Comparison of ENCODE assay signal across 20 cellular contexts in genomic region chr2:72894466-72894865, GRCh38. TPM values are rescaled to one million over a fixed set of nuclear protein-coding genes. Genes with fewer than 3 reads are reported as not detected.
A peak's percentile ranks its signal among the peaks of the same experiment; 100 is the strongest.
DNase-seq lines count a peak whose midpoint lies in the region; ATAC-seq, FAIRE-seq and TF ChIP-seq lines count a peak whose summit lies in the region.
"Had no signal": no experiment of that assay in that cellular context is flagged by ENCODE, and none has a peak within 500 bp of the region (broad histone marks: within the 10 kb centered on the region; RNA-seq: fewer than 3 reads in every experiment).

No MANE protein-coding gene starts in this region.

- H4K5ac ChIP-seq in IMR-90 (ENCODE audit: low read depth, low read length) = no peak overlapping the region

- POLR2A ChIA-PET in IMR-90 (lab: Charles Lee; ENCODE audit: unreplicated experiment) = no interaction called here

- H3K4me2 ChIP-seq in IMR-90 (ENCODE audit: low read depth, low read length) (no peak overlapping the region), neuronal stem cell (ENCODE audit: insufficient read depth, low read length, poor library complexity, severe bottlenecking) (no peak overlapping the region)

- H2BK12ac ChIP-seq in neuronal stem cell (ENCODE audit: low read length) = no peak overlapping the region

- H2BK20ac ChIP-seq in IMR-90 (ENCODE audit: low read depth, low read length) = no peak overlapping the region

- DNase-seq in GM12892 (ENCODE audit: insufficient read length) (no peak), IMR-90 (no peak), neuronal stem cell (ENCODE audit: low spot score) (no peak), T1000 (lab: John Stamatoyannopoulos, UW) (no peak), mucosa of gallbladder (ENCODE audit: low spot score) (no peak), middle frontal gyrus (ENCODE audit: extremely low spot score, low spot score) (no peak)
- DNase-seq: DND-41, HFFc6, NCI-H1105 treated with DMSO at 0.1 percent for 48 hours, NCI-H1694, NCI-H2081 treated with DMSO at 0.1 percent for 48 hours, NCI-H446 treated with DMSO at 0.1 percent for 48 hours, Right ventricle myocardium superior had no signal

- WGBS in IMR-90 (ENCODE audit: extremely low coverage in 2 of 2, insufficient read length in 1 of 2), 2 experiments = no CpG with 5 or more reads among the region's 9 CpGs
- no CpG with 5 or more reads among the region's 9 CpGs for WGBS in neuronal stem cell (ENCODE audit: extremely low coverage in 2 of 2, insufficient read length in 2 of 2, insufficient replicate concordance in 1 of 2), 2 donors

- H3K9me3 ChIP-seq in IMR-90 (ENCODE audit: control insufficient read depth, insufficient read depth, low read length) (no peaks in the 10 kb centered on the region), neuronal stem cell (replicated peaks in 1 of 2; ENCODE audit: control insufficient read depth in 2 of 2, insufficient read depth in 1 of 2, low read depth in 1 of 2, low read length in 2 of 2) (no peaks in the 10 kb centered on the region)

- H3K4me3 ChIP-seq in IMR-90 (ENCODE audit: insufficient read depth, low read depth, low read length) (no peak overlapping the region), neuronal stem cell (ENCODE audit: low read length in 2 of 2) (no peak overlapping the region)

- intact Hi-C loops in IMR-90 (cut with micrococcal nuclease) = no loop called here

- H3K4me1 ChIP-seq in IMR-90 (ENCODE audit: control insufficient read depth, insufficient read depth, low read length) (peaks cover 3% of the 10 kb centered on the region; the same call in 1 of the 2 replicates), neuronal stem cell (ENCODE audit: control insufficient read depth in 2 of 2, insufficient read depth in 1 of 2, low read depth in 1 of 2, low read length in 2 of 2) (peaks cover 0 to 35% of the 10 kb centered on the region in 2 donors)

- no peaks in the 10 kb centered on the region for H3K9me1 ChIP-seq in IMR-90 (ENCODE audit: insufficient read depth, low read length)

- H3K79me1 ChIP-seq in IMR-90 (ENCODE audit: low read depth in 1 of 2, low read length in 2 of 2) (no peaks in the 10 kb centered on the region), neuronal stem cell (ENCODE audit: low read depth, low read length) (no peaks in the 10 kb centered on the region)

- H2BK5ac ChIP-seq in IMR-90 (ENCODE audit: low read depth, low read length, poor library complexity, severe bottlenecking) (no peak overlapping the region), neuronal stem cell (ENCODE audit: low read length) (peak overlapping the region; percentile 88)

- no peak overlapping the region for H3K4ac ChIP-seq in IMR-90 (ENCODE audit: low read depth, low read length)
- no peak overlapping the region for H3K4ac ChIP-seq in neuronal stem cell (ENCODE audit: low read length)

- ATAC-seq in IMR-90 (ENCODE audit: low read depth) (no peak), esophagus mucosa (peak; percentile 76), GM21529 (IDR thresholded peaks at IDR 0.05; ENCODE audit: unreplicated experiment) (no peak)

- H3K27ac ChIP-seq in IMR-90 (ENCODE audit: insufficient read depth, low read length) = no peak overlapping the region
- no peak overlapping the region for H3K27ac ChIP-seq in neuronal stem cell (replicated peaks; ENCODE audit: low read length)
- H3K27ac ChIP-seq: C4-2B had no signal

- H3K18ac ChIP-seq in IMR-90 (ENCODE audit: low read depth, low read length) (no peak overlapping the region), neuronal stem cell (ENCODE audit: low read length) (peak overlapping the region; percentile 86)

- H4K8ac ChIP-seq in IMR-90 (ENCODE audit: low read depth in 2 of 2, low read length in 2 of 2) (no peak overlapping the region), neuronal stem cell (ENCODE audit: low read depth, low read length) (no peak overlapping the region)

- no peak overlapping the region for H3K9ac ChIP-seq in IMR-90 (ENCODE audit: low read depth, low read length)
- H3K9ac ChIP-seq in neuronal stem cell (ENCODE audit: low read depth, low read length, poor library complexity) = no peak overlapping the region

- H3K36me3 ChIP-seq in IMR-90 (ENCODE audit: control insufficient read depth, insufficient read depth, low read length) = no peaks in the 10 kb centered on the region; the same call in 1 of the 2 replicates
- no peaks in the 10 kb centered on the region for H3K36me3 ChIP-seq in neuronal stem cell (replicated peaks in 1 of 2; ENCODE audit: control insufficient read depth in 2 of 2, insufficient read depth in 2 of 2, low read length in 2 of 2)

- H4K91ac ChIP-seq in IMR-90 (ENCODE audit: insufficient read depth, low read depth, low read length) (no peak overlapping the region), neuronal stem cell (ENCODE audit: low read depth, low read length, poor library complexity) (no peak overlapping the region)

- peak overlapping the region; percentile 62 for H2AK9ac ChIP-seq in IMR-90 (replicated peaks; ENCODE audit: low read depth, low read length, poor library complexity)

- no peaks in the 10 kb centered on the region for H4K20me1 ChIP-seq in IMR-90 (ENCODE audit: insufficient read depth, low read length)

- H2BK120ac ChIP-seq in IMR-90 (ENCODE audit: low read depth, low read length) (no peak overlapping the region), neuronal stem cell (ENCODE audit: low read depth, low read length) (no peak overlapping the region)

- no peak for TF ChIP-seq CTCF in IMR-90 (conservative IDR thresholded peaks at IDR 0.05; ENCODE audit: low read depth, low read length)

- peak; percentile 63 for FAIRE-seq in GM12892 (lab: Jason Lieb, UNC)
- FAIRE-seq: G401.6, RCC 7860 had no signal

- no TSS peak for BruUV-seq in IMR-90 (replicated peaks; lab: Mats Ljungman, UMichigan)

- dilution Hi-C loops in IMR-90 (cut with HindIII; ENCODE audit: low sequenced_read_pairs, unreplicated experiment) = no loop called here

- no peak overlapping the region for H3K14ac ChIP-seq in IMR-90 (replicated peaks; ENCODE audit: low read depth, low read length)
- no peak overlapping the region for H3K14ac ChIP-seq in neuronal stem cell (ENCODE audit: low read length)

- in situ Hi-C loops in IMR-90 (cut with MboI; ENCODE audit: low sequenced_read_pairs) = loop anchor here (5.0 to 25.0 kb wide), 4 partner anchors 78 to 1357 kb away; partner anchors contain the start of gene SFXN5

- H2AFZ ChIP-seq in IMR-90 (replicated peaks; ENCODE audit: low read length, poor library complexity) (peak overlapping the region; percentile 40), neuronal stem cell (ENCODE audit: low read length) (no peak overlapping the region)

- TF ChIP-seq RAD21 in IMR-90 (IDR thresholded peaks at IDR 0.05; ENCODE audit: low read length) = no peak

- no peak overlapping the region for H2BK15ac ChIP-seq in IMR-90 (ENCODE audit: low read depth, low read length)
- peak overlapping the region; percentile 34 for H2BK15ac ChIP-seq in neuronal stem cell (ENCODE audit: low read length)

- H2AK5ac ChIP-seq in IMR-90 (ENCODE audit: low read depth, low read length) (no peak overlapping the region), neuronal stem cell (ENCODE audit: low read depth, low read length) (peak overlapping the region; percentile 14)

- H3K56ac ChIP-seq in IMR-90 (ENCODE audit: extremely low read depth, insufficient read depth, low read length) = no peak overlapping the region

- H3K27me3 ChIP-seq in IMR-90 (ENCODE audit: control insufficient read depth, insufficient read depth, low read length) (peaks cover 35% of the 10 kb centered on the region), neuronal stem cell (ENCODE audit: control insufficient read depth in 3 of 3, insufficient read depth in 3 of 3, low read depth in 1 of 3, low read length in 3 of 3) (peaks cover 0 to 50% (median 5%) of the 10 kb centered on the region in 3 experiments)

- H3K23ac ChIP-seq in IMR-90 (ENCODE audit: low read depth, low read length) = no peak overlapping the region
- H3K23ac ChIP-seq in neuronal stem cell (ENCODE audit: low read depth, low read length, poor library complexity) = no peak overlapping the region

- CTCF ChIA-PET in IMR-90 (lab: Yijun Ruan, JAX) = interaction anchor here (1.1 to 2.7 kb wide), 5 partner anchors 79 to 285 kb away, joined by 3 to 15 read pairs (median 6); no protein-coding TSS in a partner anchor

- TF ChIP-seq POLR2A in GM12892 (IDR thresholded peaks at IDR 0.05; ENCODE audit: low read depth, low read length) = no peak
- TF ChIP-seq POLR2A in IMR-90 (IDR thresholded peaks at IDR 0.05; ENCODE audit: low read depth, low read length) = no peak

TF ChIP-seq in IMR-90, 13 proteins besides CTCF, POLR2A, EP300 and RAD21 (continues in another document):
- no peak for TF ChIP-seq CHD1 (IDR thresholded peaks at IDR 0.05; ENCODE audit: low read depth, low read length)
- no peak for TF ChIP-seq MAZ (IDR thresholded peaks at IDR 0.05; ENCODE audit: borderline replicate concordance, low read depth, low read length)
- TF ChIP-seq BHLHE40 (IDR thresholded peaks at IDR 0.05; ENCODE audit: low read depth, low read length) = no peak
- TF ChIP-seq RCOR1 (IDR thresholded peaks at IDR 0.05; ENCODE audit: insufficient replicate concordance, low read length) = no peak
- no peak for TF ChIP-seq CEBPB (IDR thresholded peaks at IDR 0.05; ENCODE audit: low read depth, low read length)
- no peak for TF ChIP-seq MAFK (IDR thresholded peaks at IDR 0.05; ENCODE audit: low read depth, low read length)
- TF ChIP-seq FOS (IDR thresholded peaks at IDR 0.05; ENCODE audit: low read depth, low read length) = no peak

RNA-seq across cellular contexts. Expression of gene SPR, which starts 7.3 kb away (rescaled TPM):
- polyA plus RNA-seq in GM12892 (2012; ENCODE audit: missing spikeins) = 2.8 TPM
- total RNA-seq in IMR-90 (2012; rRNA removed) (15.8 and 17.4 TPM in 2 replicates), esophagus mucosa (16.1 TPM), mucosa of gallbladder (60.3 TPM)
- 14.3 and 14.9 TPM in 2 replicates for polyA plus RNA-seq in IMR-90 (2012; rRNA removed)
- 17.3 and 23.3 TPM in 2 replicates for polyA plus RNA-seq in IMR-90 (2012; cell fraction: cytosol; rRNA removed)
- polyA plus RNA-seq in IMR-90 (2012; cell fraction: nucleus; rRNA removed; ENCODE audit: low replicate concordance) = 4.1 and 5.8 TPM in 2 replicates
- 3.7 TPM for polyA plus RNA-seq in neuronal stem cell (2013, experiment 1 of 2)
- 4.0 TPM for polyA plus RNA-seq in neuronal stem cell (2013, experiment 2 of 2)

RNA-seq across cellular contexts. Expression of gene EMX1, which starts 22.9 kb away (rescaled TPM):
- polyA plus RNA-seq in GM12892 (2012; ENCODE audit: missing spikeins) = 0.66 TPM
- not detected in 2 replicates for total RNA-seq in IMR-90 (2012; rRNA removed)
- not detected in 2 replicates for polyA plus RNA-seq in IMR-90 (2012; rRNA removed)
- polyA plus RNA-seq in IMR-90 (2012; cell fraction: cytosol; rRNA removed) = not detected in 2 replicates
- polyA plus RNA-seq in IMR-90 (2012; cell fraction: nucleus; rRNA removed; ENCODE audit: low replicate concordance) = not detected in 2 replicates
- not detected for total RNA-seq in esophagus mucosa
- 29.5 TPM for polyA plus RNA-seq in neuronal stem cell (2013, experiment 1 of 2)
- 28.8 TPM for polyA plus RNA-seq in neuronal stem cell (2013, experiment 2 of 2)
- total RNA-seq in mucosa of gallbladder = 0.12 TPM
- total RNA-seq: H4, HFFc6, LHCN-M2, Right ventricle myocardium superior had no signal
